Comparison of ENCODE assay signal across 38 cellular contexts in genomic region chr7:48279420-48279819, GRCh38.
"Had no signal": no experiment of that assay in that cellular context is flagged by ENCODE, and none has a peak within 500 bp of the region (broad histone marks: within the 10 kb centered on the region; RNA-seq: fewer than 3 reads in every experiment).

No MANE protein-coding gene starts in this region.

- H3K4me1 ChIP-seq: ascending aorta, body of pancreas, Peyer's patch had no signal

- H3K9me3 ChIP-seq: ascending aorta, body of pancreas, Peyer's patch had no signal

- ATAC-seq: body of pancreas, Right ventricle myocardium inferior, SK-N-SH treated with all-trans-retinoic acid at 6 μM for 48 hours, T-cell, T-helper 17 cell had no signal

- H3K27me3 ChIP-seq: ascending aorta, body of pancreas, Peyer's patch had no signal

- H3K27ac Mint-ChIP-seq: activated B cell treated with CpG ODN at 0.5 μM for 24 hours; activated CD4-positive, alpha-beta memory T cell treated with anti-CD3 and anti-CD28 coated beads, Interleukin-2, amount 10 ng/mL, durations not matched to agents 7 days and 5 days; activated CD8-positive, alpha-beta memory T cell treated with anti-CD3 and anti-CD28 coated beads, Interleukin-2, amount 10 ng/mL, durations not matched to agents 7 days and 5 days; activated naive CD4-positive, alpha-beta T cell treated with anti-CD3 and anti-CD28 coated beads, Interleukin-2, amount 50 U/mL, for 24 hours; activated naive CD8-positive, alpha-beta T cell treated with anti-CD3 and anti-CD28 coated beads, Interleukin-2, amount 10 ng/mL, durations not matched to agents 7 days and 5 days; activated T-cell treated with anti-CD3 and anti-CD28 coated beads, Interleukin-2, amount 50 U/mL, for 72 hours; activated T-helper 17 cell treated with anti-CD3 and anti-CD28 coated beads, Interleukin-2, amount 50 U/mL, for 72 hours; T-cell; T-helper 17 cell had no signal

- H3K4me1 Mint-ChIP-seq: activated B cell treated with CpG ODN at 0.5 μM for 24 hours; activated naive CD4-positive, alpha-beta T cell treated with anti-CD3 and anti-CD28 coated beads, Interleukin-2, amount 50 U/mL, for 24 hours; activated naive CD8-positive, alpha-beta T cell treated with anti-CD3 and anti-CD28 coated beads, Interleukin-2, amount 10 ng/mL, durations not matched to agents 7 days and 5 days; activated T-helper 17 cell treated with anti-CD3 and anti-CD28 coated beads, Interleukin-2, amount 50 U/mL, for 72 hours; T-cell; T-helper 17 cell had no signal

- H3K27ac ChIP-seq: ascending aorta, body of pancreas, Peyer's patch, VCaP had no signal

- DNase-seq: activated B cell treated with CpG ODN at 0.5 μM for 24 hours; activated CD4-positive, alpha-beta memory T cell treated with anti-CD3 and anti-CD28 coated beads, Interleukin-2, amount 10 ng/mL, durations not matched to agents 7 days and 5 days; activated CD4-positive, CD25-positive, alpha-beta regulatory T cell treated with anti-CD3 and anti-CD28 coated beads, Interleukin-2, amount 50 U/mL, for 72 hours; activated CD8-positive, alpha-beta memory T cell treated with anti-CD3 and anti-CD28 coated beads for 24 hours; activated CD8-positive, alpha-beta memory T cell treated with anti-CD3 and anti-CD28 coated beads, Interleukin-2, amount 10 ng/mL, durations not matched to agents 7 days and 5 days; activated CD8-positive, alpha-beta memory T cell treated with anti-CD3 and anti-CD28 coated beads, Interleukin-2, amount 50 U/mL, for 48 hours; activated gamma-delta T cell; activated naive CD4-positive, alpha-beta T cell treated with Interleukin-2 at 50 U/mL for 16 hours; activated naive CD8-positive, alpha-beta T cell treated with anti-CD3 and anti-CD28 coated beads, Interleukin-2, amount 10 ng/mL, durations not matched to agents 7 days and 5 days; amygdala; body of pancreas; central memory CD4-positive, alpha-beta T cell; Kasumi-1; KG1; MV-4-11; NCI-H1092; NCI-H1436 treated with DMSO at 0.1 percent for 48 hours; NCI-H1694 treated with DMSO at 0.1 percent for 48 hours; NCI-H2029; NCI-H2107; NCI-H2171; NCI-H446 treated with DMSO at 0.1 percent for 48 hours; NCI-H524; NCI-H69; NCI-H82; Peyer's patch; RPMI8226; SIG-M5; T-cell; T-helper 17 cell; T-helper 9 cell had no signal

- H3K36me3 ChIP-seq: ascending aorta, Peyer's patch had no signal

- H3K36me3 Mint-ChIP-seq: activated CD8-positive, alpha-beta memory T cell treated with anti-CD3 and anti-CD28 coated beads, Interleukin-2, amount 10 ng/mL, durations not matched to agents 7 days and 5 days; activated naive CD4-positive, alpha-beta T cell treated with anti-CD3 and anti-CD28 coated beads, Interleukin-2, amount 50 U/mL, for 24 hours; activated naive CD8-positive, alpha-beta T cell treated with anti-CD3 and anti-CD28 coated beads, Interleukin-2, amount 10 ng/mL, durations not matched to agents 7 days and 5 days; T-cell had no signal

- H3K9me3 Mint-ChIP-seq: activated B cell treated with CpG ODN at 0.5 μM for 24 hours; activated CD4-positive, alpha-beta memory T cell treated with anti-CD3 and anti-CD28 coated beads, Interleukin-2, amount 10 ng/mL, durations not matched to agents 7 days and 5 days; activated naive CD4-positive, alpha-beta T cell treated with anti-CD3 and anti-CD28 coated beads, Interleukin-2, amount 50 U/mL, for 24 hours; activated naive CD8-positive, alpha-beta T cell treated with anti-CD3 and anti-CD28 coated beads, Interleukin-2, amount 10 ng/mL, durations not matched to agents 7 days and 5 days; activated T-cell treated with anti-CD3 and anti-CD28 coated beads, Interleukin-2, amount 50 U/mL, for 72 hours; activated T-helper 17 cell treated with anti-CD3 and anti-CD28 coated beads, Interleukin-2, amount 50 U/mL, for 72 hours; T-cell had no signal

- H3K4me3 Mint-ChIP-seq: activated B cell treated with CpG ODN at 0.5 μM for 24 hours; activated CD4-positive, alpha-beta memory T cell treated with anti-CD3 and anti-CD28 coated beads, Interleukin-2, amount 10 ng/mL, durations not matched to agents 7 days and 5 days; activated CD8-positive, alpha-beta memory T cell treated with anti-CD3 and anti-CD28 coated beads, Interleukin-2, amount 10 ng/mL, durations not matched to agents 7 days and 5 days; activated naive CD4-positive, alpha-beta T cell treated with anti-CD3 and anti-CD28 coated beads, Interleukin-2, amount 50 U/mL, for 24 hours; activated naive CD8-positive, alpha-beta T cell treated with anti-CD3 and anti-CD28 coated beads, Interleukin-2, amount 10 ng/mL, durations not matched to agents 7 days and 5 days; activated T-cell treated with anti-CD3 and anti-CD28 coated beads, Interleukin-2, amount 50 U/mL, for 72 hours; activated T-helper 17 cell treated with anti-CD3 and anti-CD28 coated beads, Interleukin-2, amount 50 U/mL, for 72 hours; T-cell; T-helper 17 cell had no signal

- H3K4me3 ChIP-seq: ascending aorta, body of pancreas, Peyer's patch had no signal
